23 cellular contexts compared by ENCODE assay signal in the genomic region with DNA sequence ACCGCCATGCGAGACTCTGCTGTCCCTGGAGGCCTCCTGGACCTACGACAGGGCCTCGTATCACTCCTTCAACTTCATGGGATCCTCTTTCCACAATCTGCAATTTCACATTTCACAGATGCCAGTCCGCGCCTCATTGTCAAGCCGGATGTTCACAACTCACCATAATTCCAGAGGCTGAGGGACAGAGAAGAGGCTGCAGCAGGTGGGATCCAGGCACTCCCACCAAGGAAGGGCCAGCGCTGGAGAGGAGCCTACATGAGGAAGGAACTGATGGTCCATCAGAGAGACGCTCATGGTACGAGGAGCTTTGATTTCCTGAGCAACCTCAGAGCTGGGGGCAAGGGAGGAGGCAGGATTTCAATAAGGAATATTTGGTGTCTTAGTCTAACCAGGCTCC.
"Had no signal": no experiment of that assay in that cellular context is flagged by ENCODE, and none has a peak within 500 bp of the region (broad histone marks: within the 10 kb centered on the region; RNA-seq: fewer than 3 reads in every experiment).

No MANE protein-coding gene starts in this region.

- H3K36me3 ChIP-seq: cardiac muscle cell, gastrocnemius medialis, neutrophil, right lobe of liver, thoracic aorta, uterus had no signal

- ATAC-seq: activated CD8-positive, alpha-beta T cell treated with anti-CD3 and anti-CD28 coated beads for 36 hours; gastrocnemius medialis; left ventricle myocardium superior; mucosa of descending colon; naive thymus-derived CD4-positive, alpha-beta T cell; right lobe of liver; SK-N-SH treated with all-trans-retinoic acid at 6 μM for 48 hours; T-cell had no signal

- H3K9ac ChIP-seq: parathyroid adenoma had no signal

- H3K9me3 ChIP-seq: gastrocnemius medialis, mucosa of descending colon, neutrophil, right lobe of liver, thoracic aorta had no signal

- DNase-seq: activated B cell treated with CpG ODN at 0.5 μM for 24 hours; activated CD4-positive, alpha-beta T cell treated with anti-CD3 and anti-CD28 coated beads for 48 hours; activated CD8-positive, alpha-beta T cell treated with anti-CD3 and anti-CD28 coated beads for 36 hours; activated naive CD4-positive, alpha-beta T cell; activated naive CD8-positive, alpha-beta T cell treated with anti-CD3 and anti-CD28 coated beads for 36 hours; amniotic stem cell; erythroblast; gastrocnemius medialis; kidney glomerular epithelial cell; left ventricle myocardium superior; mesenchymal stem cell; mucosa of descending colon; naive thymus-derived CD4-positive, alpha-beta T cell; right lobe of liver; stimulated activated CD4-positive, alpha-beta T cell treated with anti-CD3 and anti-CD28 coated beads, Interleukin-4, amount 100 ng/mL, for 1 hour; T-cell; uterus had no signal

- H3K4me3 ChIP-seq: cardiac muscle cell, gastrocnemius medialis, mucosa of descending colon, right lobe of liver, smooth muscle cell, thoracic aorta, uterus had no signal

- H3K4me2 ChIP-seq: smooth muscle cell had no signal

- H2AFZ ChIP-seq: parathyroid adenoma had no signal

- H3K27ac ChIP-seq: cardiac muscle cell, gastrocnemius medialis, neutrophil, parathyroid adenoma, right lobe of liver, thoracic aorta, uterus had no signal

- H3K4me1 ChIP-seq: gastrocnemius medialis, parathyroid adenoma, right lobe of liver, uterus had no signal

- H3K27me3 ChIP-seq: cardiac muscle cell, gastrocnemius medialis, neutrophil, right lobe of liver, uterus had no signal

- H3K79me2 ChIP-seq: parathyroid adenoma had no signal
